8 cellular contexts compared by ENCODE assay signal in the genomic region with DNA sequence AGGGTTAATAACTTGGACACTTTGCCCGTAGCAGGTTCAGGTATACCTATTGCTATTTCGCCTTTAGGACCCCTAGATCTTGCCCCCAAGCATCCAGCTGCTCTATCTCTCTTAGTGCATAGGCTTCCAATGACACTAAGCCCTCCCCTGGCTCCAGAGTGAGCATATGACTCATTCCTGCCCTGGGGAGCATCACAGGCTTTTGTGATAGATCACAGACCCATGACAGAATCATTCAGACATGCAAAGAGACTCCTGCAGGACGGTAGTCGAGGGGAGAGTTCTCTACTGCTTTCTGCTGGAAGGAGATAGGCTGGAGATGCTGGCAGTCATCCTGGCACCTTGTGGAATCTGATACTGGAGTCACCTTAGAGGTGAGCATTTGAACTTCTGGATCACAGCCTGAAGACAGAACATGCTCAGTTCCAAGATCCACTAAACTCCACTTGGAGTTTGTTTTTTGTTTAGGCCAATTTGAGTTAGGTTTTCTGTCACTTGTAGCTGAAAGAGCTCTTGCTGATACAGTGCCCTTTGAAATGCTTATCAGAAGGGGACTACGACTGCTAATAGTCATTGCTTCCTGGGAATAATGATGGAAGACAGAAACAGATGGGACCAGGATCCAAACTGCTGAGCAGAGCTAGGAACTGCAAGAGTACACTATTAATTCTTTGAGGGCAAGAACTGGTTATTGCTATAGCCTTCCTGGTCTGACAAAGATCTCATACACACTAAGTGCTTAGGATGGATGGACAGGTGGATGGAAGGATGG. TPM values are rescaled to one million over a fixed set of nuclear protein-coding genes. Genes with fewer than 3 reads are reported as not detected.
DNase-seq lines count a peak whose midpoint lies in the region; ATAC-seq, FAIRE-seq and TF ChIP-seq lines count a peak whose summit lies in the region.

No MANE protein-coding gene starts in this region.

- H3K79me2 ChIP-seq in mesendoderm (ENCODE audit: control insufficient read depth, insufficient read depth, low read length), result no peaks in the 10 kb centered on the region

- TF ChIP-seq POLR2A in GM19099 (IDR thresholded peaks at IDR 0.05; ENCODE audit: extremely low read depth, insufficient read length, low read depth), result peak; percentile 39

- no CpG with 5 or more reads among the region's 5 CpGs for WGBS in mesendoderm (ENCODE audit: extremely low coverage, insufficient coverage, low lambda C conversion rate)

- H3K27me3 ChIP-seq in mesendoderm (ENCODE audit: insufficient read depth, low read length, poor library complexity), result no peaks in the 10 kb centered on the region

- H3K27ac ChIP-seq in mesendoderm (ENCODE audit: low read depth, low read length), result peak overlapping the region; percentile 59

- no peak overlapping the region for H3K4me3 ChIP-seq in mesendoderm (ENCODE audit: low read length)

- peak; percentile 84 for FAIRE-seq in RCC 7860 (lab: Jason Lieb, UNC)

- H3K9ac ChIP-seq in mesendoderm (ENCODE audit: low read length), result no peak overlapping the region

- H3K56ac ChIP-seq in mesendoderm (ENCODE audit: low read length), result no peak overlapping the region

- H2AK5ac ChIP-seq in mesendoderm (ENCODE audit: low read length), result no peak overlapping the region

- H4K5ac ChIP-seq in mesendoderm (ENCODE audit: low read length), result no peak overlapping the region

- H3K23ac ChIP-seq in mesendoderm (ENCODE audit: low read length), result no peak overlapping the region

- H2BK15ac ChIP-seq in mesendoderm (replicated peaks; ENCODE audit: low read depth), result no peak overlapping the region

- DNase-seq in COLO829 (ENCODE audit: low spot score), result peak; percentile 71
- peak; percentile 85 for DNase-seq in RCC 7860 (ENCODE audit: low spot score)
- DNase-seq in dermis blood vessel endothelial cell, result peak; percentile 64
- DNase-seq in mesendoderm, result peak; percentile 99
- no peak for DNase-seq in KBM-7
- DNase-seq in MV-4-11 (lab: John Stamatoyannopoulos, UW), result no peak

- no peak overlapping the region for H4K8ac ChIP-seq in mesendoderm (ENCODE audit: low read depth, low read length)

- no peak overlapping the region for H3K4me2 ChIP-seq in mesendoderm (ENCODE audit: low read length)

- H3K4me1 ChIP-seq in mesendoderm (ENCODE audit: control insufficient read depth, low read depth, low read length), result peaks cover 7% of the 10 kb centered on the region

- peak; percentile 63 for ATAC-seq in HG03196 (IDR thresholded peaks at IDR 0.05; ENCODE audit: unreplicated experiment)

- no peak overlapping the region for H3K18ac ChIP-seq in mesendoderm (ENCODE audit: low read length)

- in situ Hi-C loops in KBM-7 (cut with MboI; ENCODE audit: low pct_unique_long_range_greater_than_20kb, low sequenced_read_pairs), result no loop called here

- H3K4ac ChIP-seq in mesendoderm (ENCODE audit: low read depth, low read length), result no peak overlapping the region

- no peaks in the 10 kb centered on the region for H3K36me3 ChIP-seq in mesendoderm (ENCODE audit: control insufficient read depth, insufficient read depth, low read length)

- H3K79me1 ChIP-seq in mesendoderm (ENCODE audit: low read length), result no peaks in the 10 kb centered on the region

- H2BK5ac ChIP-seq in mesendoderm (ENCODE audit: low read length), result no peak overlapping the region

- no peak overlapping the region for H2BK120ac ChIP-seq in mesendoderm (ENCODE audit: low read depth, low read length)

RNA-seq across cellular contexts. Expression of gene LYSMD2, which starts 11.0 kb away (rescaled TPM):
- total RNA-seq in dermis blood vessel endothelial cell, result 24.2 and 33.4 TPM in 2 replicates
- 2.3 TPM for polyA plus RNA-seq in mesendoderm (2013, experiment 1 of 2)
- 2.7 TPM for polyA plus RNA-seq in mesendoderm (2013, experiment 2 of 2)

RNA-seq across cellular contexts. Expression of gene TMOD2, which starts 24.9 kb away (rescaled TPM):
- 22.3 and 32.8 TPM in 2 replicates for total RNA-seq in dermis blood vessel endothelial cell
- 1.2 TPM for polyA plus RNA-seq in mesendoderm (2013, experiment 1 of 2)
- 1.4 TPM for polyA plus RNA-seq in mesendoderm (2013, experiment 2 of 2)

RNA-seq across cellular contexts. Expression of gene SCG3, which starts 45.2 kb away (rescaled TPM):
- total RNA-seq in dermis blood vessel endothelial cell, result under 0.01 and 0.60 TPM in 2 replicates
- polyA plus RNA-seq in mesendoderm (2013, experiment 1 of 2), result 36.5 TPM
- polyA plus RNA-seq in mesendoderm (2013, experiment 2 of 2), result 36.7 TPM

Comparison
In these comparisons a context has a peak if more than half of its experiments do, and no peak if none do; other contexts are left out.
1. DNase-seq: peak in COLO829 (single experiment), RCC 7860 (single experiment), dermis blood vessel endothelial cell (single experiment) and mesendoderm (single experiment); none in KBM-7 (single experiment) and MV-4-11 (single experiment).